26 cellular contexts compared by ENCODE assay signal in genomic region chr1:96926176-96926575, GRCh38.
"Had no signal": no experiment of that assay in that cellular context is flagged by ENCODE, and none has a peak within 500 bp of the region (broad histone marks: within the 10 kb centered on the region; RNA-seq: fewer than 3 reads in every experiment).

No MANE protein-coding gene starts in this region.

- H3K4me2 ChIP-seq: hepatocyte had no signal

- H3K9me3 ChIP-seq: ovary, thyroid gland, vagina had no signal

- H3K36me3 Mint-ChIP-seq: memory B cell; stimulated activated effector memory CD8-positive, alpha-beta T cell treated with anti-CD3 and anti-CD28 coated beads, Interleukin-12 subunit alpha, Interleukin-12 subunit beta, amount 100 ng/mL, for 72 hours had no signal

- H3K27ac Mint-ChIP-seq: memory B cell; natural killer cell; stimulated activated effector memory CD8-positive, alpha-beta T cell treated with anti-CD3 and anti-CD28 coated beads, Interleukin-12 subunit alpha, Interleukin-12 subunit beta, amount 100 ng/mL, for 72 hours had no signal

- H3K79me2 ChIP-seq: hepatocyte had no signal

- H3K27ac ChIP-seq: dorsolateral prefrontal cortex, esophagus muscularis mucosa, hepatocyte, lower lobe of right lung, ovary, psoas muscle, sigmoid colon, stomach, thyroid gland, vagina had no signal

- H3K27me3 ChIP-seq: dorsolateral prefrontal cortex, esophagus muscularis mucosa, hepatocyte, ovary, sigmoid colon, stomach, thyroid gland, vagina had no signal

- H3K36me3 ChIP-seq: esophagus muscularis mucosa, lower lobe of right lung, ovary, sigmoid colon, stomach, thyroid gland, vagina had no signal

- H3K4me3 ChIP-seq: dorsolateral prefrontal cortex, esophagus muscularis mucosa, hepatocyte, lower lobe of right lung, ovary, psoas muscle, sigmoid colon, stomach, thyroid gland, vagina had no signal

- H3K4me1 ChIP-seq: lower lobe of right lung, psoas muscle, stomach, thyroid gland, vagina had no signal

- H3K27me3 Mint-ChIP-seq: memory B cell had no signal

- DNase-seq: dorsolateral prefrontal cortex; effector CD4-positive, alpha-beta T cell; foreskin melanocyte; head of caudate nucleus; kidney; left colon; left ventricle myocardium superior; lower lobe of right lung; natural killer cell; occipital lobe; ovary; posterior cingulate gyrus; psoas muscle; right cardiac atrium; sigmoid colon; stimulated activated CD4-positive, alpha-beta T cell treated with anti-CD3 and anti-CD28 coated beads, Interleukin-2, amount 100 ng/mL, for 24 hours; stimulated activated CD4-positive, alpha-beta T cell treated with anti-CD3 and anti-CD28 coated beads, Interleukin-4, amount 100 ng/mL, for 24 hours; stimulated activated naive CD4-positive, alpha-beta T cell treated with Interleukin-2 at 50 U/mL for 16 hours; stomach; thyroid gland; trophoblast cell had no signal

- H3K4me3 Mint-ChIP-seq: memory B cell; natural killer cell; stimulated activated effector memory CD8-positive, alpha-beta T cell treated with anti-CD3 and anti-CD28 coated beads, Interleukin-12 subunit alpha, Interleukin-12 subunit beta, amount 100 ng/mL, for 72 hours had no signal

- H3K4me1 Mint-ChIP-seq: memory B cell; natural killer cell; stimulated activated effector memory CD8-positive, alpha-beta T cell treated with anti-CD3 and anti-CD28 coated beads, Interleukin-12 subunit alpha, Interleukin-12 subunit beta, amount 100 ng/mL, for 72 hours had no signal

- ATAC-seq: left colon; left ventricle myocardium superior; lower lobe of right lung; natural killer cell; psoas muscle; right cardiac atrium; stimulated activated effector memory CD8-positive, alpha-beta T cell treated with anti-CD3 and anti-CD28 coated beads, Interleukin-12 subunit alpha, Interleukin-12 subunit beta, amount 100 ng/mL, for 72 hours had no signal

- H2AFZ ChIP-seq: hepatocyte had no signal
